ENCODE assay signal across 1 cellular context in genomic region chr12:55188974-55189556, GRCh38.
TF ChIP-seq lines count a peak whose summit lies in the region.

No MANE protein-coding gene starts in this region.

TF ChIP-seq in HepG2, 621 proteins besides CTCF, POLR2A, EP300 and RAD21 (continued from another document):
- TF ChIP-seq, protein P1, sequence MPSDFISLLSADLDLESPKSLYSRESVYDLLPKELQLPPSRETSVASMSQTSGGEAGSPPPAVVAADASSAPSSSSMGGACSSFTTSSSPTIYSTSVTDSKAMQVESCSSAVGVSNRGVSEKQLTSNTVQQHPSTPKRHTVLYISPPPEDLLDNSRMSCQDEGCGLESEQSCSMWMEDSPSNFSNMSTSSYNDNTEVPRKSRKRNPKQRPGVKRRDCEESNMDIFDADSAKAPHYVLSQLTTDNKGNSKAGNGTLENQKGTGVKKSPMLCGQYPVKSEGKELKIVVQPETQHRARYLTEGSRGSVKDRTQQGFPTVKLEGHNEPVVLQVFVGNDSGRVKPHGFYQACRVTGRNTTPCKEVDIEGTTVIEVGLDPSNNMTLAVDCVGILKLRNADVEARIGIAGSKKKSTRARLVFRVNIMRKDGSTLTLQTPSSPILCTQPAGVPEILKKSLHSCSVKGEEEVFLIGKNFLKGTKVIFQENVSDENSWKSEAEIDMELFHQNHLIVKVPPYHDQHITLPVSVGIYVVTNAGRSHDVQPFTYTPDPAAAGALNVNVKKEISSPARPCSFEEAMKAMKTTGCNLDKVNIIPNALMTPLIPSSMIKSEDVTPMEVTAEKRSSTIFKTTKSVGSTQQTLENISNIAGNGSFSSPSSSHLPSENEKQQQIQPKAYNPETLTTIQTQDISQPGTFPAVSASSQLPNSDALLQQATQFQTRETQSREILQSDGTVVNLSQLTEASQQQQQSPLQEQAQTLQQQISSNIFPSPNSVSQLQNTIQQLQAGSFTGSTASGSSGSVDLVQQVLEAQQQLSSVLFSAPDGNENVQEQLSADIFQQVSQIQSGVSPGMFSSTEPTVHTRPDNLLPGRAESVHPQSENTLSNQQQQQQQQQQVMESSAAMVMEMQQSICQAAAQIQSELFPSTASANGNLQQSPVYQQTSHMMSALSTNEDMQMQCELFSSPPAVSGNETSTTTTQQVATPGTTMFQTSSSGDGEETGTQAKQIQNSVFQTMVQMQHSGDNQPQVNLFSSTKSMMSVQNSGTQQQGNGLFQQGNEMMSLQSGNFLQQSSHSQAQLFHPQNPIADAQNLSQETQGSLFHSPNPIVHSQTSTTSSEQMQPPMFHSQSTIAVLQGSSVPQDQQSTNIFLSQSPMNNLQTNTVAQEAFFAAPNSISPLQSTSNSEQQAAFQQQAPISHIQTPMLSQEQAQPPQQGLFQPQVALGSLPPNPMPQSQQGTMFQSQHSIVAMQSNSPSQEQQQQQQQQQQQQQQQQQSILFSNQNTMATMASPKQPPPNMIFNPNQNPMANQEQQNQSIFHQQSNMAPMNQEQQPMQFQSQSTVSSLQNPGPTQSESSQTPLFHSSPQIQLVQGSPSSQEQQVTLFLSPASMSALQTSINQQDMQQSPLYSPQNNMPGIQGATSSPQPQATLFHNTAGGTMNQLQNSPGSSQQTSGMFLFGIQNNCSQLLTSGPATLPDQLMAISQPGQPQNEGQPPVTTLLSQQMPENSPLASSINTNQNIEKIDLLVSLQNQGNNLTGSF (CRISPR knock-in tag; IDR thresholded peaks at IDR 0.05): no peak
- no peak for TF ChIP-seq NR2F1 (CRISPR knock-in tag; IDR thresholded peaks at IDR 0.05)
- TF ChIP-seq ZNF792 (CRISPR knock-in tag; IDR thresholded peaks at IDR 0.05): no peak
- no peak for TF ChIP-seq ZNF83 (CRISPR knock-in tag; IDR thresholded peaks at IDR 0.05; ENCODE audit: borderline replicate concordance)
- TF ChIP-seq NFYC (CRISPR knock-in tag; IDR thresholded peaks at IDR 0.05): no peak
- no peak for TF ChIP-seq DR1 (CRISPR knock-in tag; IDR thresholded peaks at IDR 0.05)
- no peak for TF ChIP-seq ZNF644 (CRISPR knock-in tag; IDR thresholded peaks at IDR 0.05; ENCODE audit: low read depth)
- TF ChIP-seq STAG1 (CRISPR knock-in tag; IDR thresholded peaks at IDR 0.05): peak; percentile 93
- TF ChIP-seq NBN (conservative IDR thresholded peaks at IDR 0.05): no peak
- no peak for TF ChIP-seq REXO4 (CRISPR knock-in tag; IDR thresholded peaks at IDR 0.05; ENCODE audit: borderline replicate concordance)
- TF ChIP-seq SMC3 (IDR thresholded peaks at IDR 0.05; ENCODE audit: low read length): peak; percentile 89
- peak; percentile 18; the same call in 1 of the 2 replicates for TF ChIP-seq IRF2 (CRISPR knock-in tag; IDR thresholded peaks at IDR 0.05)
- TF ChIP-seq NR3C1 (CRISPR knock-in tag; IDR thresholded peaks at IDR 0.05): no peak
